In the genomic region with DNA sequence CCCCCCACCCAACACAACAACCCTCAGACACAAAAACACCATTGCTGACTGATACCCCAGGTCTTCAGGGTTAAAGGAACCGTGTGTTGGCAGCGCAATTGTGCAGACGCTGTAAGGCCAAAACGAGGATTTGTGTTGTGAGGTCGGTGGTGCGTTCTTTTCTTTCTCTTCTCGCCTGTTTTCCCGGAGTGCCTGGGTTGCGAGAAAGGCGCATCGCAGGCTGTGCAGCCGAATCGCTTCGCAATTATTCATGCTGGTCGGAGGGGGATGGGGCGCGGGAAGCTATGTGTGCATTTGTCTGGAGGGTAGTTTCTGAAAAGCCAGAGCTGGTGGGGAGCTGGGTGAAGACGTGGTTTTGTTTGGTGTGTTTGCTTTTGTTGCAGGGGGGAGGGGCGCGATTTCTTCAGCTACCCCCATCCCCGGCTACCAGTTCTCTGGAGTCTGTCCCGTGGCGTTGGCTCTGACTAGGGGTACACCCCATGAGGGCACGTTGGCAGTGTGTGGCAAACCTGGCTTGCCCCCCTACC, we compare ENCODE assay signal across 8 cellular contexts. TPM values are rescaled to one million over a fixed set of nuclear protein-coding genes. Genes with fewer than 3 reads are reported as not detected.
DNase-seq lines count a peak whose midpoint lies in the region; ATAC-seq and TF ChIP-seq lines count a peak whose summit lies in the region.

No MANE protein-coding gene starts in this region.

- peak; percentile 37 for ATAC-seq in CD8-positive, alpha-beta T cell
- ATAC-seq in HG03469 (IDR thresholded peaks at IDR 0.05; ENCODE audit: unreplicated experiment): no peak

- peaks cover 44% of the 10 kb centered on the region for H3K4me1 Mint-ChIP-seq in CD8-positive, alpha-beta T cell (ENCODE audit: low read depth)
- H3K4me1 Mint-ChIP-seq in T-helper 2 cell treated with Interferon-gamma antibody and Interleukin-4, amounts not matched to agents 5 μg/mL and 100 μg/mL, for 36 hours (ENCODE audit: low read depth): peaks cover 53% of the 10 kb centered on the region
- H3K4me1 Mint-ChIP-seq in immature natural killer cell: peaks cover 45 to 52% of the 10 kb centered on the region in 2 donors

- peak overlapping the region; percentile 83 for H3K9ac ChIP-seq in mammary epithelial cell (ENCODE audit: insufficient read depth, low read length)
- peak overlapping the region; percentile 31 for H3K9ac ChIP-seq in skeletal muscle satellite cell (ENCODE audit: low read depth, low read length)

- H3K4me3 ChIP-seq in CD8-positive, alpha-beta T cell (ENCODE audit: low read depth, low read length): peak overlapping the region; percentile 64
- H3K4me3 ChIP-seq in mammary epithelial cell (replicated peaks in 1 of 3; ENCODE audit: insufficient read depth in 1 of 3, low read depth in 2 of 3, low read length in 3 of 3) (peak overlapping the region; percentile 59 to 82 (median 75)), skeletal muscle satellite cell (ENCODE audit: low read length) (peak overlapping the region; percentile 77)

- no peaks in the 10 kb centered on the region for H4K20me1 ChIP-seq in mammary epithelial cell (ENCODE audit: insufficient read depth, low read length)

- peaks cover 22% of the 10 kb centered on the region for H3K4me1 ChIP-seq in CD8-positive, alpha-beta T cell (ENCODE audit: insufficient read depth, low read length)
- H3K4me1 ChIP-seq in mammary epithelial cell (ENCODE audit: insufficient read depth, low read length) (peaks cover 11% of the 10 kb centered on the region), skeletal muscle satellite cell (ENCODE audit: control insufficient read depth, insufficient read depth, low read length) (peaks cover 4% of the 10 kb centered on the region)

- no TSS peak for BruUV-seq in mammary epithelial cell (replicated peaks; lab: Mats Ljungman, UMichigan)

- no peaks in the 10 kb centered on the region for H3K27me3 ChIP-seq in CD8-positive, alpha-beta T cell (ENCODE audit: insufficient read depth, low read length)
- H3K27me3 ChIP-seq in mammary epithelial cell (ENCODE audit: insufficient read depth, low read length): no peaks in the 10 kb centered on the region
- peaks cover 3% of the 10 kb centered on the region for H3K27me3 ChIP-seq in skeletal muscle satellite cell (ENCODE audit: control insufficient read depth, insufficient read depth, low read length)

- no peaks in the 10 kb centered on the region for H3K9me3 Mint-ChIP-seq in CD8-positive, alpha-beta T cell
- no peaks in the 10 kb centered on the region for H3K9me3 Mint-ChIP-seq in T-helper 2 cell treated with Interferon-gamma antibody and Interleukin-4, amounts not matched to agents 5 μg/mL and 100 μg/mL, for 36 hours
- H3K9me3 Mint-ChIP-seq in immature natural killer cell: peaks cover 0 to 7% (median 0%) of the 10 kb centered on the region in 6 donors

- H2AFZ ChIP-seq in mammary epithelial cell (ENCODE audit: low read depth, low read length): peak overlapping the region; percentile 96

- H3K79me2 ChIP-seq in mammary epithelial cell (ENCODE audit: insufficient read depth, low read length): no peaks in the 10 kb centered on the region

- TF ChIP-seq CTCF in CD8-positive, alpha-beta T cell (IDR thresholded peaks at IDR 0.05): no peak
- no peak for TF ChIP-seq CTCF in mammary epithelial cell (conservative IDR thresholded peaks at IDR 0.05 in 1 of 2, IDR thresholded peaks at IDR 0.05 in 1 of 2; ENCODE audit: extremely low read depth in 1 of 2, insufficient read depth in 1 of 2, low read depth in 1 of 2, low read length in 2 of 2)

- peak overlapping the region; percentile 97 for H3K27ac Mint-ChIP-seq in CD8-positive, alpha-beta T cell
- peak overlapping the region; percentile 86 for H3K27ac Mint-ChIP-seq in T-helper 2 cell treated with Interferon-gamma antibody and Interleukin-4, amounts not matched to agents 5 μg/mL and 100 μg/mL, for 36 hours
- H3K27ac Mint-ChIP-seq in immature natural killer cell: peak overlapping the region; percentile 15 to 90 (median 62)

- no peaks in the 10 kb centered on the region for H3K36me3 ChIP-seq in CD8-positive, alpha-beta T cell (ENCODE audit: insufficient read depth, low read length)
- H3K36me3 ChIP-seq in mammary epithelial cell (ENCODE audit: insufficient read depth, low read length) (no peaks in the 10 kb centered on the region), skeletal muscle satellite cell (ENCODE audit: insufficient read depth, low read length) (no peaks in the 10 kb centered on the region)

- DNase-seq in CD8-positive, alpha-beta T cell: peak in 6 of 7 experiments; percentile 48 to 85 (median 68)
- peak; percentile 59 for DNase-seq in HuH-7 (ENCODE audit: low spot score)
- DNase-seq in T-helper 2 cell treated with Interferon-gamma antibody and Interleukin-4, amounts not matched to agents 5 μg/mL and 100 μg/mL, for 36 hours (ENCODE audit: low spot score): peak; percentile 60
- peak; percentile 72 for DNase-seq in mammary epithelial cell
- DNase-seq in immature natural killer cell: peak; percentile 47 to 68 (median 48)
- no peak for DNase-seq in GM19238 (ENCODE audit: insufficient read length, low spot score)

- H3K27ac ChIP-seq in CD8-positive, alpha-beta T cell (ENCODE audit: low read depth, low read length): peak overlapping the region; percentile 40
- H3K27ac ChIP-seq in mammary epithelial cell (ENCODE audit: insufficient read depth, low read depth, low read length): peak overlapping the region; percentile 73

- peak overlapping the region; percentile 96 for H3K4me2 ChIP-seq in mammary epithelial cell (ENCODE audit: insufficient read depth, low read depth, low read length)
- H3K4me2 ChIP-seq in skeletal muscle satellite cell (ENCODE audit: low read length): peak overlapping the region; percentile 98

- H3K4me3 Mint-ChIP-seq in CD8-positive, alpha-beta T cell: peak overlapping the region; percentile 95
- peak overlapping the region; percentile 96 for H3K4me3 Mint-ChIP-seq in T-helper 2 cell treated with Interferon-gamma antibody and Interleukin-4, amounts not matched to agents 5 μg/mL and 100 μg/mL, for 36 hours
- H3K4me3 Mint-ChIP-seq in immature natural killer cell: peak overlapping the region; percentile 93 to 98 (median 93)

- H3K9me3 ChIP-seq in CD8-positive, alpha-beta T cell (ENCODE audit: low read length): no peaks in the 10 kb centered on the region
- no peaks in the 10 kb centered on the region for H3K9me3 ChIP-seq in mammary epithelial cell (replicated peaks; ENCODE audit: insufficient read depth, low read length)
- H3K9me3 ChIP-seq in skeletal muscle satellite cell (replicated peaks; ENCODE audit: low read length): no peaks in the 10 kb centered on the region

- 3% methylated on average over 17 of the region's 24 CpGs for WGBS in mammary epithelial cell (ENCODE audit: low coverage, missing lambda C conversion rate)

- intact Hi-C loops in CD8-positive, alpha-beta T cell (cut with DNase I, micrococcal nuclease): loop anchor here (1.0 to 10.0 kb wide), 8 partner anchors 52 to 655 kb away; a partner anchor contains a TSS
- intact Hi-C loops in mammary epithelial cell (cut with micrococcal nuclease): loop anchor here (1.0 to 5.0 kb wide), 2 partner anchors 70 to 1263 kb away; no protein-coding TSS in a partner anchor

- POLR2A ChIA-PET in CD8-positive, alpha-beta T cell (lab: Charles Lee): interaction anchor here (0.8 to 6.2 kb wide), 15 partner anchors 10 to 709 kb away, joined by 3 to 77 read pairs (median 8); a partner anchor contains a TSS

- CTCF ChIA-PET in CD8-positive, alpha-beta T cell (lab: Charles Lee): interaction anchor here (0.9 to 9.6 kb wide), 10 partner anchors 11 to 300 kb away, joined by 3 to 87 read pairs (median 3); a partner anchor contains a TSS
- CTCF ChIA-PET in mammary epithelial cell (lab: Charles Lee; ENCODE audit: low non-redundant PET): interaction anchor here (0.9 kb wide), 1 partner anchor 12 kb away, joined by 3 read pairs; no protein-coding TSS in a partner anchor

- in situ Hi-C loops in mammary epithelial cell (cut with MboI; ENCODE audit: low sequenced_read_pairs in 2 of 2): no loop called here

- H3K27me3 Mint-ChIP-seq in CD8-positive, alpha-beta T cell (ENCODE audit: low read depth): peaks cover 15% of the 10 kb centered on the region
- peaks cover 32% of the 10 kb centered on the region for H3K27me3 Mint-ChIP-seq in T-helper 2 cell treated with Interferon-gamma antibody and Interleukin-4, amounts not matched to agents 5 μg/mL and 100 μg/mL, for 36 hours (ENCODE audit: low read depth)
- H3K27me3 Mint-ChIP-seq in immature natural killer cell (ENCODE audit: low read depth in 3 of 3): peaks cover 17 to 39% (median 39%) of the 10 kb centered on the region in 3 donors

- dilution Hi-C loops in mammary epithelial cell (cut with HindIII; ENCODE audit: low sequenced_read_pairs): no loop called here

- H3K36me3 Mint-ChIP-seq in CD8-positive, alpha-beta T cell: peaks cover 18% of the 10 kb centered on the region
- H3K36me3 Mint-ChIP-seq in T-helper 2 cell treated with Interferon-gamma antibody and Interleukin-4, amounts not matched to agents 5 μg/mL and 100 μg/mL, for 36 hours (ENCODE audit: low read depth): peaks cover 7% of the 10 kb centered on the region
- H3K36me3 Mint-ChIP-seq in immature natural killer cell: no peaks in the 10 kb centered on the region

RNA-seq across cellular contexts. Expression of a gene that starts 2.1 kb away (rescaled TPM):
- total RNA-seq in CD8-positive, alpha-beta T cell: 10 to 100 TPM; 55.3 to 57.0 TPM
- 10 to 100 TPM; 17.0 to 19.3 TPM for total RNA-seq in mammary epithelial cell
- polyA plus RNA-seq in mammary epithelial cell (10.5 TPM), immature natural killer cell (10 to 100 TPM in 1 of 3 donors, 1 to 10 TPM in 2; 7.1 to 11.4 (median 9.7) TPM)
- polyA minus RNA-seq in mammary epithelial cell: 10.4 TPM
- 11.7 and 15.3 TPM in 2 replicates for total RNA-seq in skeletal muscle satellite cell (2012; rRNA removed)
